ENCODE assay signal across 9 cellular contexts in the genomic region with DNA sequence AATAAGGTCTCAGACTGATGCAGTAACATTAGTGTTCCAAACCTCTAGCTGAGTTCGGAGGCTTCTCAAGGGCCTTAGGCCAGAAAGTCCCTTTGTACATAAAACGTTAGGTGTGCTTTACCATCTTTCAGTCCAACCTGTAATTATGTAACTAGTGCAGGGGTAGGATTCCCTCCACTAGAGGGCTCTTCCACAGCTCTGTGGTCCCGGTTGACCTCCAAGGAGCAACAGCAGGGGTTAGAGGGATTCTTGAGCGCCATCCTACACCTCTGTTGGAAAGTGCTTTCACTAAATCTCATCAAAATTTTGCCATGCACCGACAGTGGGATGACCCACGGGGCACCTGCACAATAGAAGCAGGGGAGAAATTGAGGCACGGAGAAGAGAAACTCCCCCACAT.
A peak's percentile ranks its signal among the peaks of the same experiment; 100 is the strongest.
DNase-seq lines count a peak whose midpoint lies in the region; ATAC-seq and TF ChIP-seq lines count a peak whose summit lies in the region.
"Had no signal": no experiment of that assay in that cellular context is flagged by ENCODE, and none has a peak within 500 bp of the region (broad histone marks: within the 10 kb centered on the region; RNA-seq: fewer than 3 reads in every experiment).

No MANE protein-coding gene starts in this region.

- no peaks in the 10 kb centered on the region for H3K4me1 Mint-ChIP-seq in activated CD4-positive, alpha-beta memory T cell treated with anti-CD3 and anti-CD28 coated beads, Interleukin-2, amount 10 ng/mL, durations not matched to agents 7 days and 5 days
- H3K4me1 Mint-ChIP-seq: activated naive CD4-positive, alpha-beta T cell treated with anti-CD3 and anti-CD28 coated beads, Interleukin-2, amount 50 U/mL, for 24 hours had no signal

- no peaks in the 10 kb centered on the region for H3K27me3 Mint-ChIP-seq in activated CD4-positive, alpha-beta memory T cell treated with anti-CD3 and anti-CD28 coated beads, Interleukin-2, amount 10 ng/mL, durations not matched to agents 7 days and 5 days
- H3K27me3 Mint-ChIP-seq: activated naive CD4-positive, alpha-beta T cell treated with anti-CD3 and anti-CD28 coated beads, Interleukin-2, amount 50 U/mL, for 24 hours had no signal

- H3K4me3 ChIP-seq in HEK293 (ENCODE audit: low read depth, low read length), result no peak overlapping the region
- no peak overlapping the region for H3K4me3 ChIP-seq in prostate gland

- DNase-seq in NCI-H82 treated with DMSO at 0.1 percent for 48 hours (lab: John Stamatoyannopoulos, UW; ENCODE audit: unreplicated experiment), result peak; percentile 52
- peak; percentile 82 for DNase-seq in iPS-NIHi7 (ENCODE audit: extremely low spot score)
- no peak for DNase-seq in kidney glomerular epithelial cell (lab: John Stamatoyannopoulos, UW)
- no peak for DNase-seq in left ventricle myocardium superior
- no peak for DNase-seq in activated CD4-positive, alpha-beta memory T cell treated with anti-CD3 and anti-CD28 coated beads, Interleukin-2, amount 10 ng/mL, durations not matched to agents 7 days and 5 days
- DNase-seq in prostate gland (ENCODE audit: low spot score), result no peak

- no peaks in the 10 kb centered on the region for H3K36me3 ChIP-seq in HEK293 (ENCODE audit: control insufficient read depth in 2 of 2, insufficient read depth in 1 of 2, low read length in 2 of 2)
- H3K36me3 ChIP-seq in prostate gland, result no peaks in the 10 kb centered on the region

- H3K9me3 ChIP-seq in HEK293 (ENCODE audit: control insufficient read depth, insufficient read depth, low read depth, low read length) (no peaks in the 10 kb centered on the region), prostate gland (no peaks in the 10 kb centered on the region)

- POLR2A ChIA-PET in HEK293 (lab: Yijun Ruan, JAX), result no interaction called here
- POLR2A ChIA-PET in activated CD4-positive, alpha-beta memory T cell treated with anti-CD3 and anti-CD28 coated beads, Interleukin-2, amount 10 ng/mL, durations not matched to agents 7 days and 5 days (lab: Charles Lee), result no interaction called here

- CTCF ChIA-PET in HEK293 (lab: Yijun Ruan, JAX), result interaction anchor here (0.7 kb wide), 2 partner anchors 101 to 255 kb away, joined by 3 read pairs; no protein-coding TSS in a partner anchor
- CTCF ChIA-PET in activated CD4-positive, alpha-beta memory T cell treated with anti-CD3 and anti-CD28 coated beads, Interleukin-2, amount 10 ng/mL, durations not matched to agents 7 days and 5 days (lab: Charles Lee), result no interaction called here

- H3K4me3 Mint-ChIP-seq in activated CD4-positive, alpha-beta memory T cell treated with anti-CD3 and anti-CD28 coated beads, Interleukin-2, amount 10 ng/mL, durations not matched to agents 7 days and 5 days, result no peak overlapping the region
- H3K4me3 Mint-ChIP-seq: activated naive CD4-positive, alpha-beta T cell treated with anti-CD3 and anti-CD28 coated beads, Interleukin-2, amount 50 U/mL, for 24 hours had no signal

- no peaks in the 10 kb centered on the region for H3K27me3 ChIP-seq in prostate gland (replicated peaks; ENCODE audit: insufficient read depth)

- 57% methylated on average over 7 of the region's 7 CpGs for WGBS in prostate gland

- ATAC-seq in left ventricle myocardium superior, result no peak

- no peak overlapping the region for H3K27ac ChIP-seq in HEK293 (ENCODE audit: extremely low read depth, low read depth, low read length)
- no peak overlapping the region for H3K27ac ChIP-seq in prostate gland

- TF ChIP-seq CTCF in GM12873 (IDR thresholded peaks at IDR 0.05; ENCODE audit: insufficient read depth, low read depth, low read length, missing control alignments) (peak; percentile 69), HEK293 (tag by site-specific recombination; IDR thresholded peaks at IDR 0.05) (no peak), prostate gland (IDR thresholded peaks at IDR 0.05) (no peak)

- intact Hi-C loops in left ventricle myocardium superior (cut with micrococcal nuclease), result no loop called here
- intact Hi-C loops in prostate gland (cut with DNase I), result no loop called here

- no peak for TF ChIP-seq POLR2A in prostate gland (IDR thresholded peaks at IDR 0.05)

- H3K4me1 ChIP-seq in HEK293 (ENCODE audit: control insufficient read depth, insufficient read depth, low read length) (peaks cover 3% of the 10 kb centered on the region; the same call in 1 of the 2 replicates), prostate gland (replicated peaks) (no peaks in the 10 kb centered on the region)

- peaks cover 2% of the 10 kb centered on the region for H3K9me3 Mint-ChIP-seq in activated CD4-positive, alpha-beta memory T cell treated with anti-CD3 and anti-CD28 coated beads, Interleukin-2, amount 10 ng/mL, durations not matched to agents 7 days and 5 days
- H3K9me3 Mint-ChIP-seq: activated naive CD4-positive, alpha-beta T cell treated with anti-CD3 and anti-CD28 coated beads, Interleukin-2, amount 50 U/mL, for 24 hours had no signal

- H3K36me3 Mint-ChIP-seq in activated CD4-positive, alpha-beta memory T cell treated with anti-CD3 and anti-CD28 coated beads, Interleukin-2, amount 10 ng/mL, durations not matched to agents 7 days and 5 days (ENCODE audit: low read depth), result no peaks in the 10 kb centered on the region
- H3K36me3 Mint-ChIP-seq: activated naive CD4-positive, alpha-beta T cell treated with anti-CD3 and anti-CD28 coated beads, Interleukin-2, amount 50 U/mL, for 24 hours had no signal

- H3K27ac Mint-ChIP-seq in activated CD4-positive, alpha-beta memory T cell treated with anti-CD3 and anti-CD28 coated beads, Interleukin-2, amount 10 ng/mL, durations not matched to agents 7 days and 5 days, result no peak overlapping the region
- H3K27ac Mint-ChIP-seq: activated naive CD4-positive, alpha-beta T cell treated with anti-CD3 and anti-CD28 coated beads, Interleukin-2, amount 50 U/mL, for 24 hours had no signal

TF ChIP-seq in HEK293, 187 proteins besides CTCF, POLR2A, EP300 and RAD21:
- TF ChIP-seq ZNF610 (tag by site-specific recombination; IDR thresholded peaks at IDR 0.05; ENCODE audit: borderline replicate concordance) (no peak), ZNF654 (tag by site-specific recombination; IDR thresholded peaks at IDR 0.05; ENCODE audit: low read depth) (no peak), ZNF2 (tag by site-specific recombination; IDR thresholded peaks at IDR 0.05) (peak; percentile 76; the same call in 1 of the 2 replicates), ZNF133 (tag by site-specific recombination; IDR thresholded peaks at IDR 0.05) (no peak)

Comparison
In these comparisons a context has a peak if more than half of its experiments do, and no peak if none do; other contexts are left out.
1. DNase-seq: peak in NCI-H82 treated with DMSO at 0.1 percent for 48 hours (single experiment) and iPS-NIHi7 (single experiment); none in kidney glomerular epithelial cell (single experiment), left ventricle myocardium superior (single experiment), activated CD4-positive, alpha-beta memory T cell treated with anti-CD3 and anti-CD28 coated beads, Interleukin-2, amount 10 ng/mL, durations not matched to agents 7 days and 5 days (single experiment) and prostate gland (single experiment).